In genomic region chr1:24237750-24238149, GRCh38 we compare ENCODE assay signal across 36 cellular contexts. TPM values are rescaled to one million over a fixed set of nuclear protein-coding genes. Genes with fewer than 3 reads are reported as not detected.
"Had no signal": no experiment of that assay in that cellular context is flagged by ENCODE, and none has a peak within 500 bp of the region (broad histone marks: within the 10 kb centered on the region; RNA-seq: fewer than 3 reads in every experiment).

No MANE protein-coding gene starts in this region.

- H3K9me3 ChIP-seq: Peyer's patch, SJCRH30 had no signal

- DNase-seq: activated CD4-positive, alpha-beta T cell treated with anti-CD3 and anti-CD28 coated beads, Interleukin-2, amount 10 ng/mL, durations not matched to agents 24 days and 14 days; activated CD4-positive, alpha-beta T cell treated with anti-CD3 and anti-CD28 coated beads, Interleukin-2, amount 50 U/mL, for 4 hours; activated CD8-positive, alpha-beta T cell treated with anti-CD3 and anti-CD28 coated beads for 36 hours; activated effector memory CD4-positive, alpha-beta T cell treated with anti-CD3 and anti-CD28 coated beads, Interleukin-2, amount 50 U/mL, for 16 hours; activated naive CD4-positive, alpha-beta T cell; activated naive CD4-positive, alpha-beta T cell treated with anti-CD3 and anti-CD28 coated beads, Interleukin-2, amount 50 U/mL, for 16 hours; activated naive CD8-positive, alpha-beta T cell treated with anti-CD3 and anti-CD28 coated beads for 36 hours; activated T-cell treated with anti-CD3 and anti-CD28 coated beads, Interleukin-2, amount 50 U/mL, for 1 hour; activated T-cell treated with anti-CD3 and anti-CD28 coated beads, Interleukin-2, amount 50 U/mL, for 72 hours; amniotic stem cell; aorta; caudate nucleus; cerebellar nuclear complex; MM.1S; MV-4-11; NCI-H1092 treated with DMSO at 0.1 percent for 48 hours; NCI-H1417; NCI-H146; NCI-H187; NCI-H2029 treated with DMSO at 0.1 percent for 48 hours; NCI-H2107; NCI-H2171; NCI-H510A; NCI-H526; NCI-H748 treated with DMSO at 0.1 percent for 48 hours; OCI-M1; Peyer's patch; Right ventricle myocardium superior; RPMI8226; SJCRH30; T1000; WERI-Rb-1 had no signal

- H3K4me1 ChIP-seq: Peyer's patch, SJCRH30 had no signal

- H3K27ac ChIP-seq: KMS-11, Peyer's patch, SJCRH30, SK-N-MC, WERI-Rb-1 had no signal

- H3K36me3 ChIP-seq: Peyer's patch, SJCRH30, WERI-Rb-1 had no signal

- H3K9ac ChIP-seq: KMS-11 had no signal

- H3K4me3 ChIP-seq: Peyer's patch, SJCRH30, SK-N-MC had no signal

- H3K4me2 ChIP-seq: KMS-11 had no signal

- H3K27me3 ChIP-seq: Peyer's patch had no signal

- ATAC-seq: activated CD8-positive, alpha-beta T cell treated with anti-CD3 and anti-CD28 coated beads for 36 hours; activated T-cell treated with anti-CD3 and anti-CD28 coated beads, Interleukin-2, amount 50 U/mL, for 72 hours; activated T-helper 17 cell treated with anti-CD3 and anti-CD28 coated beads, Interleukin-2, amount 50 U/mL, for 72 hours had no signal

RNA-seq across cellular contexts. Expression of gene IFNLR1, which starts 50.7 kb away (rescaled TPM):
- total RNA-seq: LHCN-M2, SJCRH30 had no signal
